In genomic region chr6:64227868-64228267, GRCh38 we compare ENCODE assay signal across 19 cellular contexts.
"Had no signal": no experiment of that assay in that cellular context is flagged by ENCODE, and none has a peak within 500 bp of the region (broad histone marks: within the 10 kb centered on the region; RNA-seq: fewer than 3 reads in every experiment).

No MANE protein-coding gene starts in this region.

- H3K4me3 ChIP-seq: SJCRH30 had no signal

- H3K9me3 ChIP-seq: SJCRH30 had no signal

- H3K4me1 ChIP-seq: SJCRH30 had no signal

- DNase-seq: Karpas-422, KG1, MM.1S, NCI-H1092 treated with DMSO at 0.1 percent for 48 hours, NCI-H1436, NCI-H187, NCI-H2029, NCI-H2081 treated with DMSO at 0.1 percent for 48 hours, NCI-H2171, NCI-H226, NCI-H446, NCI-H510A, NCI-H526, SHP77 treated with DMSO at 0.1 percent for 48 hours, SJCRH30 had no signal

- H3K27ac ChIP-seq: HL-60, SJCRH30 had no signal

- H3K27me3 ChIP-seq: SJCRH30 had no signal

- ATAC-seq: Panc1, Right ventricle myocardium inferior, SK-N-SH treated with all-trans-retinoic acid at 6 μM for 48 hours had no signal

- H3K36me3 ChIP-seq: SJCRH30 had no signal
